In genomic region chr1:230268371-230269170, GRCh38 we compare ENCODE assay signal across 8 cellular contexts.
A peak's percentile ranks its signal among the peaks of the same experiment; 100 is the strongest.
DNase-seq lines count a peak whose midpoint lies in the region; ATAC-seq and TF ChIP-seq lines count a peak whose summit lies in the region.

No MANE protein-coding gene starts in this region.

- TF ChIP-seq CTCF in foreskin keratinocyte (conservative IDR thresholded peaks at IDR 0.05), result peak; percentile 74

- H3K36me3 Mint-ChIP-seq in activated CD8-positive, alpha-beta memory T cell treated with anti-CD3 and anti-CD28 coated beads, Interleukin-2, amount 10 ng/mL, durations not matched to agents 7 days and 5 days, result peaks cover 3% of the 10 kb centered on the region

- H3K27me3 Mint-ChIP-seq in stimulated activated naive CD8-positive, alpha-beta T cell treated with anti-CD3 and anti-CD28 coated beads, Interleukin-15, amount 100 ng/mL, for 72 hours, result no peaks in the 10 kb centered on the region
- H3K27me3 Mint-ChIP-seq in activated CD8-positive, alpha-beta memory T cell treated with anti-CD3 and anti-CD28 coated beads, Interleukin-2, amount 10 ng/mL, durations not matched to agents 7 days and 5 days, result no peaks in the 10 kb centered on the region

- no peak overlapping the region for H3K27ac ChIP-seq in foreskin keratinocyte

- no peaks in the 10 kb centered on the region for H3K4me1 ChIP-seq in foreskin keratinocyte

- peak overlapping the region; percentile 63 to 75 for H3K27ac Mint-ChIP-seq in stimulated activated naive CD8-positive, alpha-beta T cell treated with anti-CD3 and anti-CD28 coated beads, Interleukin-15, amount 100 ng/mL, for 72 hours
- H3K27ac Mint-ChIP-seq in activated CD8-positive, alpha-beta memory T cell treated with anti-CD3 and anti-CD28 coated beads, Interleukin-2, amount 10 ng/mL, durations not matched to agents 7 days and 5 days, result no peak overlapping the region

- H3K9me3 Mint-ChIP-seq in stimulated activated naive CD8-positive, alpha-beta T cell treated with anti-CD3 and anti-CD28 coated beads, Interleukin-15, amount 100 ng/mL, for 72 hours, result no peaks in the 10 kb centered on the region
- H3K9me3 Mint-ChIP-seq in activated CD8-positive, alpha-beta memory T cell treated with anti-CD3 and anti-CD28 coated beads, Interleukin-2, amount 10 ng/mL, durations not matched to agents 7 days and 5 days (ENCODE audit: low read depth), result no peaks in the 10 kb centered on the region

- ATAC-seq in stimulated activated naive CD8-positive, alpha-beta T cell treated with anti-CD3 and anti-CD28 coated beads, Interleukin-15, amount 100 ng/mL, for 72 hours, result peak; percentile 26
- no peak for ATAC-seq in stimulated activated naive CD8-positive, alpha-beta T cell treated with anti-CD3 and anti-CD28 coated beads, Interleukin-15, Interleukin-2, amounts not matched to agents 100 U/mL and 50 U/mL, for 24 hours
- ATAC-seq in foreskin keratinocyte, result peak; percentile 84
- no peak for ATAC-seq in activated CD8-positive, alpha-beta memory T cell treated with anti-CD3 and anti-CD28 coated beads, Interleukin-2, amount 10 ng/mL, durations not matched to agents 7 days and 5 days
- no peak for ATAC-seq in GM19023 (IDR thresholded peaks at IDR 0.05; ENCODE audit: unreplicated experiment)

- intact Hi-C loops in posterior vena cava (cut with DNase I), result no loop called here

- peak in 1 of 2 donors; percentile 25 for DNase-seq in stimulated activated naive CD8-positive, alpha-beta T cell treated with anti-CD3 and anti-CD28 coated beads, Interleukin-15, amount 100 ng/mL, for 72 hours
- no peak for DNase-seq in stimulated activated naive CD8-positive, alpha-beta T cell treated with anti-CD3 and anti-CD28 coated beads, Interleukin-15, Interleukin-2, amounts not matched to agents 100 U/mL and 50 U/mL, for 24 hours
- peak; percentile 70 for DNase-seq in NCI-H1436 treated with DMSO at 0.1 percent for 48 hours (lab: John Stamatoyannopoulos, UW)
- DNase-seq in UCSD-AML1 (lab: John Stamatoyannopoulos, UW; ENCODE audit: unreplicated experiment), result peak; percentile 44
- DNase-seq in foreskin keratinocyte, result peak in 1 of 2 donors; percentile 22
- DNase-seq in posterior vena cava (ENCODE audit: low spot score), result peak; percentile 67
- no peak for DNase-seq in activated CD8-positive, alpha-beta memory T cell treated with anti-CD3 and anti-CD28 coated beads, Interleukin-2, amount 10 ng/mL, durations not matched to agents 7 days and 5 days

- no peak overlapping the region for H3K4me3 Mint-ChIP-seq in stimulated activated naive CD8-positive, alpha-beta T cell treated with anti-CD3 and anti-CD28 coated beads, Interleukin-15, amount 100 ng/mL, for 72 hours
- H3K4me3 Mint-ChIP-seq in activated CD8-positive, alpha-beta memory T cell treated with anti-CD3 and anti-CD28 coated beads, Interleukin-2, amount 10 ng/mL, durations not matched to agents 7 days and 5 days, result no peak overlapping the region

- CTCF ChIA-PET in activated CD8-positive, alpha-beta memory T cell treated with anti-CD3 and anti-CD28 coated beads, Interleukin-2, amount 10 ng/mL, durations not matched to agents 7 days and 5 days (lab: Charles Lee), result interaction anchor here (1.7 kb wide), 1 partner anchor 608 kb away, joined by 4 read pairs; no protein-coding TSS in a partner anchor

- H3K4me1 Mint-ChIP-seq in stimulated activated naive CD8-positive, alpha-beta T cell treated with anti-CD3 and anti-CD28 coated beads, Interleukin-15, amount 100 ng/mL, for 72 hours, result peaks cover 66% of the 10 kb centered on the region
- peaks cover 25% of the 10 kb centered on the region for H3K4me1 Mint-ChIP-seq in activated CD8-positive, alpha-beta memory T cell treated with anti-CD3 and anti-CD28 coated beads, Interleukin-2, amount 10 ng/mL, durations not matched to agents 7 days and 5 days

- H3K27me3 ChIP-seq in foreskin keratinocyte, result no peaks in the 10 kb centered on the region

Comparison
In these comparisons a context has a peak if more than half of its experiments do, and no peak if none do; other contexts are left out.
1. ATAC-seq: peak in stimulated activated naive CD8-positive, alpha-beta T cell treated with anti-CD3 and anti-CD28 coated beads, Interleukin-15, amount 100 ng/mL, for 72 hours (single experiment) and foreskin keratinocyte (single experiment); none in stimulated activated naive CD8-positive, alpha-beta T cell treated with anti-CD3 and anti-CD28 coated beads, Interleukin-15, Interleukin-2, amounts not matched to agents 100 U/mL and 50 U/mL, for 24 hours (single experiment), activated CD8-positive, alpha-beta memory T cell treated with anti-CD3 and anti-CD28 coated beads, Interleukin-2, amount 10 ng/mL, durations not matched to agents 7 days and 5 days (single experiment) and GM19023 (single experiment).
2. DNase-seq: peak in NCI-H1436 treated with DMSO at 0.1 percent for 48 hours (single experiment), UCSD-AML1 (single experiment) and posterior vena cava (single experiment); none in stimulated activated naive CD8-positive, alpha-beta T cell treated with anti-CD3 and anti-CD28 coated beads, Interleukin-15, Interleukin-2, amounts not matched to agents 100 U/mL and 50 U/mL, for 24 hours (single experiment) and activated CD8-positive, alpha-beta memory T cell treated with anti-CD3 and anti-CD28 coated beads, Interleukin-2, amount 10 ng/mL, durations not matched to agents 7 days and 5 days (single experiment).